Comparison of ENCODE assay signal across 15 cellular contexts in genomic region chr1:154958681-154959447, GRCh38. TPM values are rescaled to one million over a fixed set of nuclear protein-coding genes. Genes with fewer than 3 reads are reported as not detected.
DNase-seq lines count a peak whose midpoint lies in the region; ATAC-seq and TF ChIP-seq lines count a peak whose summit lies in the region.
"Had no signal": no experiment of that assay in that cellular context is flagged by ENCODE, and none has a peak within 500 bp of the region (broad histone marks: within the 10 kb centered on the region; RNA-seq: fewer than 3 reads in every experiment).

No MANE protein-coding gene starts in this region.

- no peaks in the 10 kb centered on the region for H3K9me3 Mint-ChIP-seq in activated CD4-positive, alpha-beta T cell treated with anti-CD3 and anti-CD28 coated beads, Interleukin-2, amount 10 ng/mL, durations not matched to agents 24 days and 14 days
- H3K9me3 Mint-ChIP-seq in effector memory CD8-positive, alpha-beta T cell = no peaks in the 10 kb centered on the region

- peak overlapping the region; percentile 57 for H3K27ac ChIP-seq in RWPE1
- no peak overlapping the region for H3K27ac ChIP-seq in parathyroid adenoma
- H3K27ac ChIP-seq: testis had no signal

- no peaks in the 10 kb centered on the region for H3K27me3 Mint-ChIP-seq in activated CD4-positive, alpha-beta T cell treated with anti-CD3 and anti-CD28 coated beads, Interleukin-2, amount 10 ng/mL, durations not matched to agents 24 days and 14 days
- H3K27me3 Mint-ChIP-seq in effector memory CD8-positive, alpha-beta T cell = no peaks in the 10 kb centered on the region

- CTCF ChIA-PET in RWPE1 (lab: Yijun Ruan, JAX) = no interaction called here

- intact Hi-C loops in activated CD4-positive, alpha-beta T cell treated with anti-CD3 and anti-CD28 coated beads, Interleukin-2, amount 10 ng/mL, durations not matched to agents 24 days and 14 days (cut with micrococcal nuclease) = no loop called here

- TF ChIP-seq CTCF in RWPE1 (conservative IDR thresholded peaks at IDR 0.05; ENCODE audit: low read depth) (no peak), parathyroid adenoma (IDR thresholded peaks at IDR 0.05) (no peak)

- no peak overlapping the region for H3K4me3 ChIP-seq in parathyroid adenoma (ENCODE audit: low read depth, low read length)
- H3K4me3 ChIP-seq: testis had no signal

- no peak overlapping the region for H2AFZ ChIP-seq in parathyroid adenoma

- H3K36me3 ChIP-seq in parathyroid adenoma (ENCODE audit: control insufficient read depth, insufficient read depth, low read length) = no peaks in the 10 kb centered on the region

- H3K9ac ChIP-seq in parathyroid adenoma = no peak overlapping the region

- ATAC-seq in effector memory CD8-positive, alpha-beta T cell (replicated peaks) = no peak
- ATAC-seq: left ventricle myocardium superior had no signal

- no peaks in the 10 kb centered on the region for H3K27me3 ChIP-seq in parathyroid adenoma (ENCODE audit: control insufficient read depth, insufficient read depth, low read length)
- H3K27me3 ChIP-seq: testis had no signal

- peaks cover 17% of the 10 kb centered on the region for H3K4me1 ChIP-seq in parathyroid adenoma

- peak overlapping the region; percentile 37 for H3K27ac Mint-ChIP-seq in activated CD4-positive, alpha-beta T cell treated with anti-CD3 and anti-CD28 coated beads, Interleukin-2, amount 10 ng/mL, durations not matched to agents 24 days and 14 days
- peak overlapping the region in 1 of 2 donors; percentile 44 for H3K27ac Mint-ChIP-seq in effector memory CD8-positive, alpha-beta T cell

- POLR2A ChIA-PET in RWPE1 (lab: Yijun Ruan, JAX; ENCODE audit: low non-redundant PET) = interaction anchor here (0.5 kb wide), 1 partner anchor 15 kb away, joined by 3 read pairs; no protein-coding TSS in a partner anchor

- DNase-seq in activated CD4-positive, alpha-beta T cell treated with anti-CD3 and anti-CD28 coated beads, Interleukin-2, amount 10 ng/mL, durations not matched to agents 24 days and 14 days = no peak
- no peak for DNase-seq in activated CD4-positive, alpha-beta T cell treated with anti-CD3 and anti-CD28 coated beads for 4 hours
- no peak for DNase-seq in RWPE1 (ENCODE audit: low spot score)
- no peak for DNase-seq in effector memory CD8-positive, alpha-beta T cell
- no peak for DNase-seq in activated CD8-positive, alpha-beta memory T cell treated with anti-CD3 and anti-CD28 coated beads, Interleukin-2, amount 50 U/mL, for 4 hours
- DNase-seq in NCI-H526 treated with DMSO at 0.1 percent for 48 hours (lab: John Stamatoyannopoulos, UW) = no peak
- DNase-seq in Kasumi-1 (lab: John Stamatoyannopoulos, UW) = no peak
- DNase-seq: DMS 273 treated with DMSO at 0.1 percent for 48 hours; left ventricle myocardium superior; NCI-H2081; nucleus accumbens; stimulated activated CD4-positive, alpha-beta T cell treated with anti-CD3 and anti-CD28 coated beads, Interleukin-12 subunit alpha, Interleukin-12 subunit beta, amount 100 ng/mL, for 4 hours; T1000; testis had no signal

- H3K4me3 Mint-ChIP-seq in activated CD4-positive, alpha-beta T cell treated with anti-CD3 and anti-CD28 coated beads, Interleukin-2, amount 10 ng/mL, durations not matched to agents 24 days and 14 days = peak overlapping the region; percentile 8
- peak overlapping the region; percentile 3 to 84 for H3K4me3 Mint-ChIP-seq in effector memory CD8-positive, alpha-beta T cell

- peak overlapping the region; percentile 33 for H3K4me2 ChIP-seq in parathyroid adenoma (ENCODE audit: low read length)

- peaks cover 26% of the 10 kb centered on the region for H3K36me3 Mint-ChIP-seq in activated CD4-positive, alpha-beta T cell treated with anti-CD3 and anti-CD28 coated beads, Interleukin-2, amount 10 ng/mL, durations not matched to agents 24 days and 14 days (ENCODE audit: low read depth)
- H3K36me3 Mint-ChIP-seq in effector memory CD8-positive, alpha-beta T cell (ENCODE audit: insufficient read depth) = peaks cover 70% of the 10 kb centered on the region

- H3K79me2 ChIP-seq in parathyroid adenoma = no peaks in the 10 kb centered on the region

- H3K4me1 Mint-ChIP-seq in activated CD4-positive, alpha-beta T cell treated with anti-CD3 and anti-CD28 coated beads, Interleukin-2, amount 10 ng/mL, durations not matched to agents 24 days and 14 days = peaks cover 50% of the 10 kb centered on the region
- peaks cover 49 to 61% of the 10 kb centered on the region in 2 donors for H3K4me1 Mint-ChIP-seq in effector memory CD8-positive, alpha-beta T cell (ENCODE audit: low read depth in 2 of 2)

- no peaks in the 10 kb centered on the region for H3K9me3 ChIP-seq in parathyroid adenoma (ENCODE audit: control insufficient read depth, low read length)
- H3K9me3 ChIP-seq: testis had no signal

RNA-seq across cellular contexts. Expression of gene PYGO2, which starts 2.7 kb away (rescaled TPM):
- 34.4 and 34.8 TPM in 2 replicates for total RNA-seq in activated CD4-positive, alpha-beta T cell treated with anti-CD3 and anti-CD28 coated beads, Interleukin-2, amount 10 ng/mL, durations not matched to agents 24 days and 14 days

RNA-seq across cellular contexts. Expression of gene PBXIP1, which starts 3.0 kb away (rescaled TPM):
- 19.3 and 21.6 TPM in 2 replicates for total RNA-seq in activated CD4-positive, alpha-beta T cell treated with anti-CD3 and anti-CD28 coated beads, Interleukin-2, amount 10 ng/mL, durations not matched to agents 24 days and 14 days

RNA-seq across cellular contexts. Expression of gene SHC1, which starts 11.7 kb away (rescaled TPM):
- total RNA-seq in activated CD4-positive, alpha-beta T cell treated with anti-CD3 and anti-CD28 coated beads, Interleukin-2, amount 10 ng/mL, durations not matched to agents 24 days and 14 days = 50.4 and 60.5 TPM in 2 replicates

RNA-seq across cellular contexts. Expression of gene CKS1B, which starts 15.6 kb away (rescaled TPM):
- total RNA-seq in activated CD4-positive, alpha-beta T cell treated with anti-CD3 and anti-CD28 coated beads, Interleukin-2, amount 10 ng/mL, durations not matched to agents 24 days and 14 days = 179 and 181 TPM in 2 replicates

RNA-seq across cellular contexts. Expression of gene PMVK, which starts 22.3 kb away (rescaled TPM):
- total RNA-seq in activated CD4-positive, alpha-beta T cell treated with anti-CD3 and anti-CD28 coated beads, Interleukin-2, amount 10 ng/mL, durations not matched to agents 24 days and 14 days = 47.4 and 47.7 TPM in 2 replicates
